In genomic region chr7:100428967-100429636, GRCh38 we compare ENCODE assay signal across 1 cellular context.
A peak's percentile ranks its signal among the peaks of the same experiment; 100 is the strongest.
TF ChIP-seq lines count a peak whose summit lies in the region.

No MANE protein-coding gene starts in this region.

TF ChIP-seq in HepG2, 621 proteins besides CTCF, POLR2A, EP300 and RAD21 (continued from another document and continues in another):
- TF ChIP-seq ZNF646 (CRISPR knock-in tag; IDR thresholded peaks at IDR 0.05) (no peak), JUN (CRISPR knock-in tag; IDR thresholded peaks at IDR 0.05) (peak; percentile 23; the same call in 1 of the 2 replicates), CERS6 (CRISPR knock-in tag; IDR thresholded peaks at IDR 0.05) (no peak; the same call in 1 of the 2 replicates), BORCS8-MEF2B (CRISPR knock-in tag; IDR thresholded peaks at IDR 0.05) (peak; percentile 49; the same call in 1 of the 2 replicates), XBP1 (CRISPR knock-in tag; IDR thresholded peaks at IDR 0.05) (no peak), ATF3 (CRISPR knock-in tag; IDR thresholded peaks at IDR 0.05) (peak; percentile 38; the same call in 1 of the 2 replicates), ZNF546 (CRISPR knock-in tag; conservative IDR thresholded peaks at IDR 0.05) (no peak), ZNF205 (CRISPR knock-in tag; IDR thresholded peaks at IDR 0.05) (no peak; the same call in 1 of the 2 replicates), FUBP1 (CRISPR knock-in tag; IDR thresholded peaks at IDR 0.05; ENCODE audit: borderline replicate concordance) (no peak), ZNF501 (CRISPR knock-in tag; IDR thresholded peaks at IDR 0.05) (no peak; the same call in 1 of the 2 replicates), POLR2G (IDR thresholded peaks at IDR 0.05; ENCODE audit: low read depth, low read length) (peak; percentile 85), ZNF724P (CRISPR knock-in tag; IDR thresholded peaks at IDR 0.05; ENCODE audit: borderline replicate concordance) (no peak), ZNF878 (CRISPR knock-in tag; IDR thresholded peaks at IDR 0.05) (no peak), SNAPC5 (CRISPR knock-in tag; IDR thresholded peaks at IDR 0.05; ENCODE audit: borderline replicate concordance) (no peak), ZNF768 (CRISPR knock-in tag; IDR thresholded peaks at IDR 0.05) (no peak), KMT2A (CRISPR knock-in tag; IDR thresholded peaks at IDR 0.05) (no peak), ZNF749 (CRISPR knock-in tag; IDR thresholded peaks at IDR 0.05; ENCODE audit: borderline replicate concordance) (0 out of 2 replicates have a peak, but pooled peaks have one; percentile 24), NFKB2 (CRISPR knock-in tag; IDR thresholded peaks at IDR 0.05; ENCODE audit: borderline replicate concordance) (no peak), SALL1 (CRISPR knock-in tag; IDR thresholded peaks at IDR 0.05) (peak; percentile 56), ZNF235 (CRISPR knock-in tag; IDR thresholded peaks at IDR 0.05; ENCODE audit: borderline replicate concordance) (no peak), ZNF614 (CRISPR knock-in tag; IDR thresholded peaks at IDR 0.05; ENCODE audit: borderline replicate concordance) (no peak; the same call in 1 of the 2 replicates), ZEB1 (IDR thresholded peaks at IDR 0.05; ENCODE audit: insufficient replicate concordance, low read depth) (no peak), IKZF4 (CRISPR knock-in tag; IDR thresholded peaks at IDR 0.05; ENCODE audit: borderline replicate concordance, low read depth, not compliant biosample characterization) (no peak), GMEB1 (CRISPR knock-in tag; IDR thresholded peaks at IDR 0.05; ENCODE audit: borderline replicate concordance) (peak; percentile 60; the same call in 1 of the 2 replicates), SNAI1 (CRISPR knock-in tag; IDR thresholded peaks at IDR 0.05; ENCODE audit: borderline replicate concordance) (no peak), GTF2F1 (IDR thresholded peaks at IDR 0.05; ENCODE audit: low read length) (0 out of 2 replicates have a peak, but pooled peaks have one; percentile 41), MAX (IDR thresholded peaks at IDR 0.05) (no peak), ARNT2 (CRISPR knock-in tag; IDR thresholded peaks at IDR 0.05; ENCODE audit: low read depth) (no peak; the same call in none of the 2 replicates), KLF11 (CRISPR knock-in tag; IDR thresholded peaks at IDR 0.05) (peak; percentile 23; the same call in 1 of the 2 replicates), HOMEZ (CRISPR knock-in tag; IDR thresholded peaks at IDR 0.05; ENCODE audit: low read depth) (0 out of 2 replicates have a peak, but pooled peaks have one; percentile 44), CAMTA2 (CRISPR knock-in tag; IDR thresholded peaks at IDR 0.05; ENCODE audit: borderline replicate concordance) (no peak), MATR3 (CRISPR knock-in tag; IDR thresholded peaks at IDR 0.05) (no peak), PBX2 (CRISPR knock-in tag; IDR thresholded peaks at IDR 0.05) (no peak), ZBTB10 (CRISPR knock-in tag; IDR thresholded peaks at IDR 0.05; ENCODE audit: borderline replicate concordance) (no peak), ZNF496 (CRISPR knock-in tag; IDR thresholded peaks at IDR 0.05; ENCODE audit: insufficient replicate concordance) (no peak), MXD4 (CRISPR knock-in tag; IDR thresholded peaks at IDR 0.05) (peak; percentile 15; the same call in 1 of the 2 replicates), PHF5A (CRISPR knock-in tag; IDR thresholded peaks at IDR 0.05; ENCODE audit: low read depth, unreplicated experiment) (no peak), TBP (CRISPR knock-in tag; IDR thresholded peaks at IDR 0.05) (no peak), ZNF44 (CRISPR knock-in tag; IDR thresholded peaks at IDR 0.05) (peak; percentile 62; the same call in 1 of the 2 replicates), ZMAT3 (CRISPR knock-in tag; conservative IDR thresholded peaks at IDR 0.05) (no peak; the same call in 1 of the 2 replicates), ZNF414 (CRISPR knock-in tag; IDR thresholded peaks at IDR 0.05) (peak; percentile 70; the same call in 1 of the 2 replicates)
